In genomic region chr19:41590945-41591344, GRCh38 we compare ENCODE assay signal across 31 cellular contexts. TPM values are rescaled to one million over a fixed set of nuclear protein-coding genes. Genes with fewer than 3 reads are reported as not detected.
DNase-seq lines count a peak whose midpoint lies in the region; ATAC-seq, FAIRE-seq and TF ChIP-seq lines count a peak whose summit lies in the region.
"Had no signal": no experiment of that assay in that cellular context is flagged by ENCODE, and none has a peak within 500 bp of the region (broad histone marks: within the 10 kb centered on the region; RNA-seq: fewer than 3 reads in every experiment).

No MANE protein-coding gene starts in this region.

- H3K9me3 ChIP-seq in A549, result 0 out of 3 replicates have a peak, but pooled peaks cover 3% of the 10 kb centered on the region
- no peaks in the 10 kb centered on the region for H3K9me3 ChIP-seq in neutrophil
- no peaks in the 10 kb centered on the region for H3K9me3 ChIP-seq in upper lobe of right lung
- H3K9me3 ChIP-seq in spleen, result no peaks in the 10 kb centered on the region
- H3K9me3 ChIP-seq: BE2C, BLaER1 had no signal

- POLR2A ChIA-PET in A549 (lab: Yijun Ruan, JAX), result no interaction called here

- no peak for ATAC-seq in A549
- peak; percentile 9 for ATAC-seq in upper lobe of right lung

- H3K4me2 ChIP-seq in A549, result no peak overlapping the region
- H3K4me2 ChIP-seq: BLaER1 had no signal

- no peaks in the 10 kb centered on the region for H3K9me3 Mint-ChIP-seq in activated naive CD4-positive, alpha-beta T cell treated with anti-CD3 and anti-CD28 coated beads for 36 hours
- peaks cover 5% of the 10 kb centered on the region for H3K9me3 Mint-ChIP-seq in chondrocyte (ENCODE audit: low read depth)
- H3K9me3 Mint-ChIP-seq: CD4-positive, CD25-positive, alpha-beta regulatory T cell; CD8-positive, alpha-beta memory T cell had no signal

- CTCF ChIA-PET in A549 (lab: Yijun Ruan, JAX), result interaction anchor here (0.9 to 46.4 kb wide), 6 partner anchors 3 to 139 kb away, joined by 3 to 1358 read pairs (median 584); partner anchors contain the start of gene CEACAM21
- CTCF ChIA-PET in activated naive CD4-positive, alpha-beta T cell treated with anti-CD3 and anti-CD28 coated beads for 36 hours (lab: Charles Lee), result interaction anchor here (0.5 to 0.7 kb wide), 3 partner anchors 21 to 162 kb away, joined by 3 read pairs; no protein-coding TSS in a partner anchor

- H3K27ac ChIP-seq in A549, result no peak overlapping the region
- peak overlapping the region; percentile 77 for H3K27ac ChIP-seq in neutrophil
- no peak overlapping the region for H3K27ac ChIP-seq in upper lobe of right lung
- H3K27ac ChIP-seq in spleen, result peak overlapping the region in 3 of 8 donors; percentile 32 to 65 (median 46)
- H3K27ac ChIP-seq: 22Rv1, BLaER1 had no signal

- FAIRE-seq in A549 (lab: Jason Lieb, UNC) (peak; percentile 87), bronchial epithelial cell (lab: Jason Lieb, UNC) (peak; percentile 40)
- FAIRE-seq: GM12891, GM19239 had no signal

- no peak for TF ChIP-seq RAD21 in A549 (conservative IDR thresholded peaks at IDR 0.05 in 1 of 2, IDR thresholded peaks at IDR 0.05 in 1 of 2)

- TF ChIP-seq CTCF in A549 (IDR thresholded peaks at IDR 0.05), result no peak
- TF ChIP-seq CTCF in bronchial epithelial cell (IDR thresholded peaks at IDR 0.05; ENCODE audit: insufficient read depth, low read length, severe bottlenecking), result no peak
- no peak for TF ChIP-seq CTCF in neutrophil (IDR thresholded peaks at IDR 0.05)
- no peak for TF ChIP-seq CTCF in upper lobe of right lung (IDR thresholded peaks at IDR 0.05)
- TF ChIP-seq CTCF in spleen (IDR thresholded peaks at IDR 0.05 in 8 of 11, conservative IDR thresholded peaks at IDR 0.05 in 3 of 11), result no peak
- no peak for TF ChIP-seq CTCF in chondrocyte (IDR thresholded peaks at IDR 0.05)

- DNase-seq in A549 (ENCODE audit: low read depth in 1 of 2, low spot score in 1 of 2), result no peak
- DNase-seq in bronchial epithelial cell (ENCODE audit: low read depth), result no peak
- no peak for DNase-seq in upper lobe of right lung
- DNase-seq in activated naive CD4-positive, alpha-beta T cell treated with anti-CD3 and anti-CD28 coated beads for 36 hours, result no peak
- no peak for DNase-seq in spleen
- DNase-seq in chondrocyte (ENCODE audit: low spot score), result no peak
- DNase-seq: ACHN; BE2C; C1 segment of cervical spinal cord; CD4-positive, alpha-beta memory T cell; CD4-positive, CD25-positive, alpha-beta regulatory T cell; CD8-positive, alpha-beta memory T cell; COR-L47; DMS 273 treated with DMSO at 0.1 percent for 48 hours; DMS153; DMS53; DMS79; DND-41; EL; GF-D8 had no signal

- TF ChIP-seq POLR2A in A549 (IDR thresholded peaks at IDR 0.05; ENCODE audit: low read length), result no peak
- no peak for TF ChIP-seq POLR2A in spleen (IDR thresholded peaks at IDR 0.05)

- H3K4me3 ChIP-seq in A549, result no peak overlapping the region
- no peak overlapping the region for H3K4me3 ChIP-seq in bronchial epithelial cell (ENCODE audit: low read depth, low read length)
- H3K4me3 ChIP-seq in neutrophil (ENCODE audit: low read depth in 1 of 2, low read length in 1 of 2), result no peak overlapping the region
- H3K4me3 ChIP-seq in upper lobe of right lung, result no peak overlapping the region
- H3K4me3 ChIP-seq in spleen, result no peak overlapping the region
- H3K4me3 ChIP-seq: BLaER1 had no signal

- no peak for TF ChIP-seq EP300 in A549 (IDR thresholded peaks at IDR 0.05)

- peaks cover 7% of the 10 kb centered on the region for H3K4me1 Mint-ChIP-seq in activated naive CD4-positive, alpha-beta T cell treated with anti-CD3 and anti-CD28 coated beads for 36 hours (ENCODE audit: low read depth)
- no peaks in the 10 kb centered on the region for H3K4me1 Mint-ChIP-seq in chondrocyte (ENCODE audit: low read depth)

- no peaks in the 10 kb centered on the region for H3K4me1 ChIP-seq in A549
- peaks cover 71 to 75% of the 10 kb centered on the region in 2 experiments for H3K4me1 ChIP-seq in neutrophil (ENCODE audit: control insufficient read depth in 1 of 2, insufficient read depth in 1 of 2, low read depth in 1 of 2, low read length in 1 of 2)
- H3K4me1 ChIP-seq in upper lobe of right lung, result peaks cover 7% of the 10 kb centered on the region
- H3K4me1 ChIP-seq in spleen, result peaks cover 0 to 12% (median 9%) of the 10 kb centered on the region in 6 donors
- H3K4me1 ChIP-seq: BE2C, BLaER1 had no signal

- H3K4me3 Mint-ChIP-seq in activated naive CD4-positive, alpha-beta T cell treated with anti-CD3 and anti-CD28 coated beads for 36 hours, result no peak overlapping the region
- H3K4me3 Mint-ChIP-seq in chondrocyte (ENCODE audit: unreplicated experiment), result no peak overlapping the region
- H3K4me3 Mint-ChIP-seq: CD4-positive, alpha-beta memory T cell; CD4-positive, CD25-positive, alpha-beta regulatory T cell; CD8-positive, alpha-beta memory T cell had no signal

- H3K27ac Mint-ChIP-seq in activated naive CD4-positive, alpha-beta T cell treated with anti-CD3 and anti-CD28 coated beads for 36 hours, result no peak overlapping the region
- H3K27ac Mint-ChIP-seq in chondrocyte (ENCODE audit: unreplicated experiment), result no peak overlapping the region
- H3K27ac Mint-ChIP-seq: CD14-positive monocyte; CD4-positive, alpha-beta memory T cell had no signal

- no peaks in the 10 kb centered on the region for H3K27me3 Mint-ChIP-seq in activated naive CD4-positive, alpha-beta T cell treated with anti-CD3 and anti-CD28 coated beads for 36 hours (ENCODE audit: low read depth)
- H3K27me3 Mint-ChIP-seq in chondrocyte (ENCODE audit: low read depth), result peaks cover 8% of the 10 kb centered on the region

- H3K36me3 Mint-ChIP-seq in activated naive CD4-positive, alpha-beta T cell treated with anti-CD3 and anti-CD28 coated beads for 36 hours (ENCODE audit: low read depth), result no peaks in the 10 kb centered on the region
- H3K36me3 Mint-ChIP-seq in chondrocyte (ENCODE audit: low read depth), result no peaks in the 10 kb centered on the region

- H3K27me3 ChIP-seq in bronchial epithelial cell (ENCODE audit: control insufficient read depth, insufficient read depth, low read length) (no peaks in the 10 kb centered on the region), neutrophil (no peaks in the 10 kb centered on the region), upper lobe of right lung (peaks cover 8% of the 10 kb centered on the region), spleen (replicated peaks in 1 of 7) (peaks cover 0 to 14% (median 0%) of the 10 kb centered on the region in 7 donors)
- H3K27me3 ChIP-seq: BE2C, BLaER1 had no signal

- intact Hi-C loops in upper lobe of right lung (cut with DNase I), result no loop called here
- intact Hi-C loops in activated naive CD4-positive, alpha-beta T cell treated with anti-CD3 and anti-CD28 coated beads for 36 hours (cut with micrococcal nuclease), result no loop called here
- intact Hi-C loops in spleen (cut with DNase I; ENCODE audit: low total_unique reads), result no loop called here

- H3K36me3 ChIP-seq in bronchial epithelial cell (ENCODE audit: control insufficient read depth, insufficient read depth, low read length) (no peaks in the 10 kb centered on the region), neutrophil (peaks cover 33% of the 10 kb centered on the region), upper lobe of right lung (no peaks in the 10 kb centered on the region), spleen (peaks cover 0 to 34% (median 0%) of the 10 kb centered on the region in 6 donors)
- H3K36me3 ChIP-seq: BE2C had no signal

TF ChIP-seq in A549, 52 proteins besides CTCF, POLR2A, EP300 and RAD21 (continues in another document):
- TF ChIP-seq MAFK (IDR thresholded peaks at IDR 0.05; ENCODE audit: partially characterized antibody), result no peak
- TF ChIP-seq SMC3 (IDR thresholded peaks at IDR 0.05), result no peak
- no peak for TF ChIP-seq ZNF302 (CRISPR knock-in tag; IDR thresholded peaks at IDR 0.05)
- no peak for TF ChIP-seq CBX8 (IDR thresholded peaks at IDR 0.05)
- TF ChIP-seq ELK1 (IDR thresholded peaks at IDR 0.05; ENCODE audit: low read depth, low read length), result no peak
- TF ChIP-seq PHF8 (IDR thresholded peaks at IDR 0.05; ENCODE audit: borderline replicate concordance, low read depth), result no peak
- no peak for TF ChIP-seq TP53 (CRISPR knock-in tag; IDR thresholded peaks at IDR 0.05)
- TF ChIP-seq FOXS1 (CRISPR knock-in tag; IDR thresholded peaks at IDR 0.05), result no peak
- TF ChIP-seq CHD4 (IDR thresholded peaks at IDR 0.05; ENCODE audit: borderline replicate concordance), result no peak
- no peak for TF ChIP-seq RFX5 (IDR thresholded peaks at IDR 0.05)
- no peak for TF ChIP-seq RNF2 (IDR thresholded peaks at IDR 0.05; ENCODE audit: borderline replicate concordance, low read depth)

RNA-seq across cellular contexts. Expression of gene CEACAM21, which starts 15.0 kb away (rescaled TPM):
- polyA plus RNA-seq in A549 (2011; rRNA removed), result not detected in 2 replicates
- not detected in 2 replicates for polyA plus RNA-seq in A549 (2012; cell fraction: cytosol; rRNA removed)
- polyA plus RNA-seq in A549 (2012; cell fraction: nucleus; rRNA removed), result not detected in 2 replicates
- not detected in 3 replicates for polyA plus RNA-seq in A549 (2017; fragmentation: RNase III; extraction: RNeasy Plus Mini Kit Qiagen cat#74134 plus additional on column Dnase treatment)
- polyA minus RNA-seq in A549 (2011; rRNA and poly(A)+ RNA removed), result not detected in 2 replicates
- not detected in 2 replicates for total RNA-seq in bronchial epithelial cell
- total RNA-seq in upper lobe of right lung, result 16.3 TPM
- 10 to 100 TPM; 32.2 to 33.6 TPM for total RNA-seq in activated naive CD4-positive, alpha-beta T cell treated with anti-CD3 and anti-CD28 coated beads for 36 hours
- total RNA-seq in spleen, result 10 to 100 TPM; 12.1 to 22.9 (median 20.0) TPM
- 10 to 100 TPM; 10.3 to 21.0 (median 17.4) TPM for polyA plus RNA-seq in spleen
- total RNA-seq in chondrocyte, result not detected in 3 replicates
- total RNA-seq: A172, Daoy had no signal
- polyA plus RNA-seq: AG04450 had no signal

RNA-seq across cellular contexts. Expression of gene CEACAM4, which starts 35.9 kb away (rescaled TPM):
- polyA plus RNA-seq in A549 (2011; rRNA removed), result not detected in 2 replicates
- polyA plus RNA-seq in A549 (2012; cell fraction: cytosol; rRNA removed), result not detected in 2 replicates
- polyA plus RNA-seq in A549 (2012; cell fraction: nucleus; rRNA removed), result not detected in 2 replicates
- polyA plus RNA-seq in A549 (2017; fragmentation: RNase III; extraction: RNeasy Plus Mini Kit Qiagen cat#74134 plus additional on column Dnase treatment), result not detected in 3 replicates
- not detected in 2 replicates for polyA minus RNA-seq in A549 (2011; rRNA and poly(A)+ RNA removed)
- not detected in 2 replicates for total RNA-seq in bronchial epithelial cell
- 4.6 TPM for total RNA-seq in upper lobe of right lung
- not detected for total RNA-seq in activated naive CD4-positive, alpha-beta T cell treated with anti-CD3 and anti-CD28 coated beads for 36 hours
- total RNA-seq in spleen, result 10 to 100 TPM; 11.0 to 76.4 (median 28.4) TPM
- polyA plus RNA-seq in spleen, result 1 to 10 TPM; 3.3 to 9.0 (median 4.5) TPM
- not detected in 3 replicates for total RNA-seq in chondrocyte
- total RNA-seq: A172; A673; CD8-positive, alpha-beta memory T cell; Daoy; G401 had no signal
- polyA plus RNA-seq: AG04450; CD4-positive, alpha-beta memory T cell; CD8-positive, alpha-beta memory T cell had no signal

Comparison
In these comparisons a context has a peak if more than half of its experiments do, and no peak if none do; other contexts are left out.
1. RNA of gene CEACAM21, which starts 15.0 kb away (total RNA-seq): 32.2 to 33.6 TPM in activated naive CD4-positive, alpha-beta T cell treated with anti-CD3 and anti-CD28 coated beads for 36 hours, 12.1 to 22.9 TPM in spleen and 16.3 TPM in upper lobe of right lung (single experiment); not detected in bronchial epithelial cell and not detected in chondrocyte; every median in the first group is over 10 times any median in the second.